ENCODE assay signal across 1 cellular context in genomic region chr14:100067971-100068959, GRCh38.
TF ChIP-seq lines count a peak whose summit lies in the region.

No MANE protein-coding gene starts in this region.

TF ChIP-seq in K562, 482 proteins besides CTCF, POLR2A, EP300 and RAD21 (continued from another document and continues in another):
- TF ChIP-seq RREB1 (CRISPR knock-in tag; IDR thresholded peaks at IDR 0.05) (no peak), MBD2 (IDR thresholded peaks at IDR 0.05; ENCODE audit: borderline replicate concordance, low read depth) (peak; percentile 63; the same call in 1 of the 2 replicates), ZBTB26 (CRISPR knock-in tag; IDR thresholded peaks at IDR 0.05) (no peak), ZNF324 (CRISPR knock-in tag; IDR thresholded peaks at IDR 0.05) (no peak), KLF6 (CRISPR knock-in tag; IDR thresholded peaks at IDR 0.05; ENCODE audit: borderline replicate concordance) (no peak), ZNF695 (CRISPR knock-in tag; IDR thresholded peaks at IDR 0.05) (no peak), ZBTB1 (CRISPR knock-in tag; IDR thresholded peaks at IDR 0.05; ENCODE audit: borderline replicate concordance, low read depth) (no peak), POLR2G (IDR thresholded peaks at IDR 0.05; ENCODE audit: low read depth, low read length) (peak; percentile 59), GTF2A2 (tag; IDR thresholded peaks at IDR 0.05) (no peak), MYNN (IDR thresholded peaks at IDR 0.05) (peak; percentile 62), MYNN (CRISPR knock-in tag; IDR thresholded peaks at IDR 0.05) (no peak), MYC (IDR thresholded peaks at IDR 0.05; ENCODE audit: low read depth, low read length) (peak; percentile 51; the same call in 1 of the 2 replicates), MYC (CRISPR knock-in tag; IDR thresholded peaks at IDR 0.05; ENCODE audit: borderline replicate concordance, low read depth) (no peak; the same call in 1 of the 2 replicates), ZNF584 (CRISPR knock-in tag; IDR thresholded peaks at IDR 0.05; ENCODE audit: low read depth) (peak; percentile 80), NR2F6 (CRISPR knock-in tag; IDR thresholded peaks at IDR 0.05) (no peak), ZNF175 (CRISPR knock-in tag; IDR thresholded peaks at IDR 0.05; ENCODE audit: low read depth) (peak; percentile 55), PCBP2 (IDR thresholded peaks at IDR 0.05; ENCODE audit: low read depth, low read length, poor library complexity, severe bottlenecking) (no peak), ZBTB49 (CRISPR knock-in tag; IDR thresholded peaks at IDR 0.05; ENCODE audit: borderline replicate concordance) (no peak), BRF1 (IDR thresholded peaks at IDR 0.05; ENCODE audit: borderline replicate concordance, extremely low read depth, insufficient read length) (no peak), STAG1 (CRISPR knock-in tag; IDR thresholded peaks at IDR 0.05; ENCODE audit: borderline replicate concordance) (no peak), ZNF778 (CRISPR knock-in tag; IDR thresholded peaks at IDR 0.05) (no peak), TFAM (CRISPR knock-in tag; conservative IDR thresholded peaks at IDR 0.05) (no peak), DACH1 (IDR thresholded peaks at IDR 0.05; ENCODE audit: partially characterized antibody) (no peak), ZNF561 (CRISPR knock-in tag; conservative IDR thresholded peaks at IDR 0.05) (no peak), ZBTB8A (IDR thresholded peaks at IDR 0.05; ENCODE audit: partially characterized antibody) (no peak), HMGN3 (IDR thresholded peaks at IDR 0.05; ENCODE audit: borderline replicate concordance, extremely low read depth, insufficient read length, low read depth, low read length) (no peak), TEAD4 (IDR thresholded peaks at IDR 0.05; ENCODE audit: low read length) (peak; percentile 70), TEAD4 (CRISPR knock-in tag; IDR thresholded peaks at IDR 0.05; ENCODE audit: borderline replicate concordance) (no peak), SFPQ (IDR thresholded peaks at IDR 0.05; ENCODE audit: low read depth, low read length) (no peak), SNAPC5 (CRISPR knock-in tag; IDR thresholded peaks at IDR 0.05) (no peak), ELF2 (CRISPR knock-in tag; IDR thresholded peaks at IDR 0.05) (0 out of 2 replicates have a peak, but pooled peaks have one; percentile 15), CBX1 (IDR thresholded peaks at IDR 0.05; ENCODE audit: low read depth) (no peak), FOXK2 (conservative IDR thresholded peaks at IDR 0.05 in 1 of 2, IDR thresholded peaks at IDR 0.05 in 1 of 2; ENCODE audit: low read depth in 2 of 2) (peak; percentile 32 to 52; a peak in 2 of 4 replicates), NBN (IDR thresholded peaks at IDR 0.05; ENCODE audit: low read depth) (peak; percentile 27; the same call in 1 of the 2 replicates), GABPA (tag; conservative IDR thresholded peaks at IDR 0.05; ENCODE audit: low read depth) (peak; percentile 75), GABPB2 (CRISPR knock-in tag; conservative IDR thresholded peaks at IDR 0.05) (no peak), PBX2 (CRISPR knock-in tag; IDR thresholded peaks at IDR 0.05; ENCODE audit: low read depth) (no peak), PBX2 (tag; conservative IDR thresholded peaks at IDR 0.05; ENCODE audit: low read depth) (no peak), ZNF668 (CRISPR knock-in tag; IDR thresholded peaks at IDR 0.05) (no peak), ZNF143 (CRISPR knock-in tag; IDR thresholded peaks at IDR 0.05) (no peak), MAX (CRISPR knock-in tag; IDR thresholded peaks at IDR 0.05) (peak; percentile 42; the same call in 1 of the 2 replicates), CHD4 (IDR thresholded peaks at IDR 0.05; ENCODE audit: insufficient read depth, insufficient replicate concordance, low read depth, low read length, poor library complexity, severe bottlenecking) (no peak), HDGF (IDR thresholded peaks at IDR 0.05) (no peak), CREB5 (CRISPR knock-in tag; IDR thresholded peaks at IDR 0.05) (no peak), ZNF717 (CRISPR knock-in tag; IDR thresholded peaks at IDR 0.05) (no peak), ATF3 (IDR thresholded peaks at IDR 0.05) (peak; percentile 90), ATF3 (CRISPR knock-in tag; conservative IDR thresholded peaks at IDR 0.05) (no peak), USF1 (CRISPR knock-in tag; IDR thresholded peaks at IDR 0.05) (no peak), ZNF436 (CRISPR knock-in tag; IDR thresholded peaks at IDR 0.05) (no peak), RHOXF2B (CRISPR knock-in tag; conservative IDR thresholded peaks at IDR 0.05) (no peak)
